ENCODE assay signal across 18 cellular contexts in the genomic region with DNA sequence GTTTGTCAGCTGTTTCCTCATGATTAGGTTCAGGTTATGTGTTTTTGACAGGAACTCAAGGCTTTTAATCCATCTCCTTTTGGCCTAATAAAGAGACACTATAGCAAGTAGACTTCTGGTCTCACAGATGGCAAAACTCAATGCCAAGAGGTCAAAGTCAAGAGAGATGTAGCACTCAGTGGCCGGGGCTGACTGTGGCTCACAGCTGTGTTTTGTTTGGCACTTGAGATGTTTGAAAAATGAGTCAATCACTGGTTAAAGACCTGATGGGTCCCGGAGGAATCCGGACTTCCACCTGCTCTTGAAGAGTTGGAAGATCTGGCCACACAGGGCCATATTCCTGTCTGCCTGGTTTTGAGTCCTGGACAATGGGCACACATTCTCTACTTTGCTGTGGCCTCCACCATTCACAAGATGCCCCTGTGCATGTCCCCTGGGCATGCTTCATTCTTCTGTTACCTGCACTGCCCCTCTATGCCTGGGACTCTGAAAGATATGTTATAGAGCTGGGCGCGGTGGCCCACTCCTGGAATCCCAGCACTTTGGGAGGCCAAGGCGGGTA.
DNase-seq lines count a peak whose midpoint lies in the region; ATAC-seq and TF ChIP-seq lines count a peak whose summit lies in the region.
"Had no signal": no experiment of that assay in that cellular context is flagged by ENCODE, and none has a peak within 500 bp of the region (broad histone marks: within the 10 kb centered on the region; RNA-seq: fewer than 3 reads in every experiment).

No MANE protein-coding gene starts in this region.

- H3K27me3 ChIP-seq in dorsolateral prefrontal cortex, result no peaks in the 10 kb centered on the region
- H3K27me3 ChIP-seq: body of pancreas, MG63, ovary had no signal

- H3K27me3 Mint-ChIP-seq in stimulated activated naive B cell treated with anti-CD40 and anti-IgM and Interleukin-4, amounts not matched to agents 10 μg/mL and 1 μg/mL and 100 μg/mL, for 72 hours, result no peaks in the 10 kb centered on the region
- H3K27me3 Mint-ChIP-seq: activated naive CD4-positive, alpha-beta T cell treated with anti-CD3 and anti-CD28 coated beads, Interleukin-2, amount 50 U/mL, for 24 hours; CD8-positive, alpha-beta memory T cell had no signal

- peaks cover 9 to 23% of the 10 kb centered on the region in 2 donors for H3K36me3 Mint-ChIP-seq in stimulated activated naive B cell treated with anti-CD40 and anti-IgM and Interleukin-4, amounts not matched to agents 10 μg/mL and 1 μg/mL and 100 μg/mL, for 72 hours
- H3K36me3 Mint-ChIP-seq: CD8-positive, alpha-beta memory T cell had no signal

- H3K4me3 Mint-ChIP-seq in stimulated activated naive B cell treated with anti-CD40 and anti-IgM and Interleukin-4, amounts not matched to agents 10 μg/mL and 1 μg/mL and 100 μg/mL, for 72 hours, result no peak overlapping the region
- H3K4me3 Mint-ChIP-seq: activated naive CD4-positive, alpha-beta T cell treated with anti-CD3 and anti-CD28 coated beads, Interleukin-2, amount 50 U/mL, for 24 hours; CD8-positive, alpha-beta memory T cell had no signal

- peak overlapping the region; percentile 59 for H3K27ac Mint-ChIP-seq in stimulated activated naive B cell treated with anti-CD40 and anti-IgM and Interleukin-4, amounts not matched to agents 10 μg/mL and 1 μg/mL and 100 μg/mL, for 72 hours
- H3K27ac Mint-ChIP-seq: activated naive CD4-positive, alpha-beta T cell treated with anti-CD3 and anti-CD28 coated beads, Interleukin-2, amount 50 U/mL, for 24 hours had no signal

- ATAC-seq in Right ventricle myocardium inferior (no peak), left colon (peak; percentile 42), HG03039 (IDR thresholded peaks at IDR 0.05; ENCODE audit: unreplicated experiment) (no peak)
- no peak for ATAC-seq in stimulated activated naive B cell treated with anti-CD40 and anti-IgM and Interleukin-4, amounts not matched to agents 10 μg/mL and 1 μg/mL and 100 μg/mL, for 72 hours (replicated peaks)
- ATAC-seq: body of pancreas, GM12878 had no signal

- H3K27ac ChIP-seq in dorsolateral prefrontal cortex, result no peak overlapping the region
- H3K27ac ChIP-seq: body of pancreas, ovary had no signal

- no peak overlapping the region for H3K4me3 ChIP-seq in dorsolateral prefrontal cortex
- H3K4me3 ChIP-seq: body of pancreas, GM12878, MG63, ovary, smooth muscle cell had no signal

- in situ Hi-C loops in KBM-7 (cut with MboI; ENCODE audit: low pct_unique_long_range_greater_than_20kb, low sequenced_read_pairs), result no loop called here

- peaks cover 10 to 24% of the 10 kb centered on the region in 2 donors for H3K4me1 Mint-ChIP-seq in stimulated activated naive B cell treated with anti-CD40 and anti-IgM and Interleukin-4, amounts not matched to agents 10 μg/mL and 1 μg/mL and 100 μg/mL, for 72 hours

- DNase-seq in Right ventricle myocardium inferior (ENCODE audit: missing footprints) (peak; percentile 53), cardiac septum (ENCODE audit: low spot score) (no peak), SHP77 (lab: John Stamatoyannopoulos, UW) (peak; percentile 45 to 61), left colon (no peak), dorsolateral prefrontal cortex (no peak), KBM-7 (no peak)
- no peak for DNase-seq in stimulated activated naive B cell treated with anti-CD40 and anti-IgM and Interleukin-4, amounts not matched to agents 10 μg/mL and 1 μg/mL and 100 μg/mL, for 72 hours
- DNase-seq: body of pancreas; CD8-positive, alpha-beta memory T cell; kidney; MG63; NCI-H2029 treated with DMSO at 0.1 percent for 48 hours; ovary; T-helper 1 cell had no signal

- no peak for TF ChIP-seq CTCF in dorsolateral prefrontal cortex (IDR thresholded peaks at IDR 0.05 in 54 of 56, conservative IDR thresholded peaks at IDR 0.05 in 2 of 56; ENCODE audit: low read depth in 1 of 56, partially characterized antibody in 56 of 56)

- H3K9me3 Mint-ChIP-seq in stimulated activated naive B cell treated with anti-CD40 and anti-IgM and Interleukin-4, amounts not matched to agents 10 μg/mL and 1 μg/mL and 100 μg/mL, for 72 hours, result no peaks in the 10 kb centered on the region
- H3K9me3 Mint-ChIP-seq: activated naive CD4-positive, alpha-beta T cell treated with anti-CD3 and anti-CD28 coated beads, Interleukin-2, amount 50 U/mL, for 24 hours; CD8-positive, alpha-beta memory T cell had no signal

- intact Hi-C loops in Right ventricle myocardium inferior (cut with DNase I) (no loop called here), cardiac septum (cut with DNase I) (no loop called here), left colon (cut with DNase I, micrococcal nuclease) (no loop called here), dorsolateral prefrontal cortex (cut with DNase I) (no loop called here)

Comparison
In these comparisons a context has a peak if more than half of its experiments do, and no peak if none do; other contexts are left out.
1. DNase-seq: peak in Right ventricle myocardium inferior (single experiment) and SHP77 (2 of 2); none in cardiac septum (single experiment), left colon (0 of 2), stimulated activated naive B cell treated with anti-CD40 and anti-IgM and Interleukin-4, amounts not matched to agents 10 μg/mL and 1 μg/mL and 100 μg/mL, for 72 hours (single experiment), dorsolateral prefrontal cortex (0 of 10) and KBM-7 (single experiment).